29 cellular contexts compared by ENCODE assay signal in the genomic region with DNA sequence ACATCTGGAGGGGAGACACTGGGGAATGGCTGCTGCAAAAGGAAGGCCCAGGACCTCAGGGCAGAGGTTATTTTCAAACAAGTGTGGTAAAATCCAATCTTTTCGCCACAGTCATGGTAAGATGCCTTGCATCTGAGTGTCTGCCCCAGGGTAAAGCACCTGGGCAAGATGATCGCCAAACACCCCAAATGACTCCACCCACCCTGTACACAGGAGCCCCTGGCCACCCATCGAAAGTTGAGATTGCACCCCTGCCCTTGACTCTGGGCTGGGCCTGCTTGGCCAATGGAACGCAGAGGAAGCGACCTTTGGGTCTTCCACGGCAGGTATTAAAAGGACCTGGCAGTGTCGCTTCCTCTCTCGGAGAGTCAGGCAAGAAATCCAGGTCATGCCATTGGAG.
"Had no signal": no experiment of that assay in that cellular context is flagged by ENCODE, and none has a peak within 500 bp of the region (broad histone marks: within the 10 kb centered on the region; RNA-seq: fewer than 3 reads in every experiment).

No MANE protein-coding gene starts in this region.

- H3K9me3 ChIP-seq: lower lobe of right lung, neutrophil, ovary, testis had no signal

- H3K4me2 ChIP-seq: neural progenitor cell had no signal

- H2AFZ ChIP-seq: neural progenitor cell had no signal

- H3K4me3 Mint-ChIP-seq: immature natural killer cell; mesothelial cell of epicardium; naive B cell; natural killer cell; nephron progenitor cell; neural progenitor cell; stimulated activated naive B cell treated with anti-CD40 and anti-IgM and Interleukin-4, amounts not matched to agents 10 μg/mL and 1 μg/mL and 100 μg/mL, for 72 hours; type B pancreatic cell had no signal

- FAIRE-seq: islet of Langerhans, kidney had no signal

- H3K9me3 Mint-ChIP-seq: immature natural killer cell; natural killer cell; stimulated activated naive B cell treated with anti-CD40 and anti-IgM and Interleukin-4, amounts not matched to agents 10 μg/mL and 1 μg/mL and 100 μg/mL, for 72 hours had no signal

- H3K27me3 Mint-ChIP-seq: type B pancreatic cell had no signal

- H3K9ac ChIP-seq: neural progenitor cell had no signal

- H3K36me3 Mint-ChIP-seq: immature natural killer cell; mesothelial cell of epicardium; naive B cell; natural killer cell; neural progenitor cell; stimulated activated naive B cell treated with anti-CD40 and anti-IgM and Interleukin-4, amounts not matched to agents 10 μg/mL and 1 μg/mL and 100 μg/mL, for 72 hours had no signal

- H3K27ac Mint-ChIP-seq: immature natural killer cell; mesothelial cell of epicardium; naive B cell; natural killer cell; nephron progenitor cell; stimulated activated naive B cell treated with anti-CD40 and anti-IgM and Interleukin-4, amounts not matched to agents 10 μg/mL and 1 μg/mL and 100 μg/mL, for 72 hours; type B pancreatic cell had no signal

- H3K4me1 Mint-ChIP-seq: naive B cell; neural progenitor cell; stimulated activated naive B cell treated with anti-CD40 and anti-IgM and Interleukin-4, amounts not matched to agents 10 μg/mL and 1 μg/mL and 100 μg/mL, for 72 hours had no signal

- H3K4me1 ChIP-seq: lower lobe of right lung, neural progenitor cell, stomach, testis had no signal

- DNase-seq: immature natural killer cell; kidney; left colon; left lung; lower lobe of right lung; mammary epithelial cell; mesendoderm; naive B cell; natural killer cell; nephron progenitor cell; occipital lobe; ovary; retina; stimulated activated CD4-positive, alpha-beta T cell treated with anti-CD3 and anti-CD28 coated beads, Interleukin-12 subunit alpha, Interleukin-12 subunit beta, amount 100 ng/mL, for 4 hours; stimulated activated CD4-positive, alpha-beta T cell treated with anti-CD3 and anti-CD28 coated beads, Interleukin-15, amount 100 ng/mL, for 24 hours; stimulated activated CD4-positive, alpha-beta T cell treated with anti-CD3 and anti-CD28 coated beads, Interleukin-2, amount 100 ng/mL, for 24 hours; stimulated activated CD4-positive, alpha-beta T cell treated with anti-CD3 and anti-CD28 coated beads, Interleukin-4, amount 100 ng/mL, for 1 hour; stimulated activated naive B cell treated with anti-CD40 and anti-IgM and Interleukin-4, amounts not matched to agents 10 μg/mL and 1 μg/mL and 100 μg/mL, for 72 hours; stimulated activated naive CD8-positive, alpha-beta T cell treated with anti-CD3 and anti-CD28 coated beads, Interleukin-15, Interleukin-2, amounts not matched to agents 100 U/mL and 50 U/mL, for 24 hours; stomach had no signal

- H3K27ac ChIP-seq: neural progenitor cell, neutrophil, ovary had no signal

- ATAC-seq: left colon; natural killer cell; stimulated activated naive B cell treated with anti-CD40 and anti-IgM and Interleukin-4, amounts not matched to agents 10 μg/mL and 1 μg/mL and 100 μg/mL, for 72 hours; stimulated activated naive CD8-positive, alpha-beta T cell treated with anti-CD3 and anti-CD28 coated beads, Interleukin-15, Interleukin-2, amounts not matched to agents 100 U/mL and 50 U/mL, for 24 hours had no signal

- H3K27me3 ChIP-seq: heart left ventricle, left lung, neural progenitor cell, ovary, stomach, testis, tibial artery had no signal

- H3K4me3 ChIP-seq: heart left ventricle, left lung, lower lobe of right lung, neural progenitor cell, ovary, skin epidermis, stomach, testis, tibial artery had no signal

- H3K36me3 ChIP-seq: heart left ventricle, left lung, lower lobe of right lung, neural progenitor cell, neutrophil, ovary, stomach, tibial artery had no signal
